Comparison of ENCODE assay signal across 8 cellular contexts in the genomic region with DNA sequence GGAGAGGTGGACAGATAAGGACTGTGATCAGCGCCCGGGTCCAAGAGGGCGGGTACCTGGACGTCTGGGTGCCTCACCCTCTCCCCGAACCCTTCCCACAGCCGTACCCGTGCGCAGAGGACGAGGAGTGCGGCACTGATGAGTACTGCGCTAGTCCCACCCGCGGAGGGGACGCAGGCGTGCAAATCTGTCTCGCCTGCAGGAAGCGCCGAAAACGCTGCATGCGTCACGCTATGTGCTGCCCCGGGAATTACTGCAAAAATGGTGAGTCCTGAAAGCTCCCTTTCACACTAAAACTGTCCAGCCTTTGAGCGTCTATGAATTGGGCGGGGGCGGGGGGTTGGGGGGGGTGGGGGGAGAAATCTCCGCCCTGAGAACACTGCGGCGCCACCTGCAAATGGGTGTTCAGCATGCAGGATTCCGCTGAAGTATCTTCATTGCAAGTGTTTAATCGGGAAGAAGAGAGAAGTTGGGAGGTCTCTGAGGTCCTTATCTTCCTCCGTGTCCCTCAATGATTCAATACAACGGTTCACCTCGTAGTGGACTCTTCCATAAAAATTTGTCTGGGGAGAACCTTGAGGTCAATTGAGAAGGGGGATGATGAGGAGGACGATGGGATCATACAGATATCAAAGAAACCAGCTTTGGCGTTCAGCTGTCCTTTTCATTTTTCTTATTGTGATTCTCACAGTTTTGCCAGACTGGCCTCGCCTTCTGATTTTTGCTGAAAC. TPM values are rescaled to one million over a fixed set of nuclear protein-coding genes. Genes with fewer than 3 reads are reported as not detected.
DNase-seq lines count a peak whose midpoint lies in the region; TF ChIP-seq lines count a peak whose summit lies in the region.

No MANE protein-coding gene starts in this region.

- H3K36me3 Mint-ChIP-seq in activated T-helper 1 cell treated with anti-CD3 and anti-CD28 coated beads, Interleukin-12 subunit alpha, Interleukin-12 subunit beta, Interleukin-2, Interleukin-4 antibody, amounts not matched to agents 30 ng/mL and 10 ng/mL and 1 ng/mL, durations not matched to agents 14 hours and 24 hours and 36 hours (ENCODE audit: low read depth): peaks cover 1% of the 10 kb centered on the region

- WGBS in ectodermal cell, 2 experiments: 19% methylated on average over 33 of the region's 36 CpGs
- WGBS in ovary, 3 donors: 6 to 9% (median 8%) methylated on average over 26 to 36 of the region's 36 CpGs

- H3K9me3 Mint-ChIP-seq in activated T-helper 1 cell treated with anti-CD3 and anti-CD28 coated beads, Interleukin-12 subunit alpha, Interleukin-12 subunit beta, Interleukin-2, Interleukin-4 antibody, amounts not matched to agents 30 ng/mL and 10 ng/mL and 1 ng/mL, durations not matched to agents 14 hours and 24 hours and 36 hours: no peaks in the 10 kb centered on the region

- intact Hi-C loops in A673 (cut with micrococcal nuclease; ENCODE audit: unreplicated experiment): no loop called here
- intact Hi-C loops in ovary (cut with DNase I): no loop called here
- intact Hi-C loops in activated T-helper 1 cell treated with anti-CD3 and anti-CD28 coated beads, Interleukin-12 subunit alpha, Interleukin-12 subunit beta, Interleukin-2, Interleukin-4 antibody, amounts not matched to agents 30 ng/mL and 10 ng/mL and 1 ng/mL, durations not matched to agents 14 hours and 24 hours and 36 hours (cut with micrococcal nuclease): no loop called here

- H3K4me3 Mint-ChIP-seq in activated T-helper 1 cell treated with anti-CD3 and anti-CD28 coated beads, Interleukin-12 subunit alpha, Interleukin-12 subunit beta, Interleukin-2, Interleukin-4 antibody, amounts not matched to agents 30 ng/mL and 10 ng/mL and 1 ng/mL, durations not matched to agents 14 hours and 24 hours and 36 hours: no peak overlapping the region

- H3K4me3 ChIP-seq in A673 (ENCODE audit: low read depth, low read length, poor library complexity, severe bottlenecking): peak overlapping the region; percentile 57
- peak overlapping the region; percentile 64 for H3K4me3 ChIP-seq in ectodermal cell (ENCODE audit: insufficient read depth, low read depth, low read length)
- peak overlapping the region; percentile 37 for H3K4me3 ChIP-seq in mucosa of stomach (ENCODE audit: low read length)
- H3K4me3 ChIP-seq in ovary: no peak overlapping the region

- H3K27me3 Mint-ChIP-seq in activated T-helper 1 cell treated with anti-CD3 and anti-CD28 coated beads, Interleukin-12 subunit alpha, Interleukin-12 subunit beta, Interleukin-2, Interleukin-4 antibody, amounts not matched to agents 30 ng/mL and 10 ng/mL and 1 ng/mL, durations not matched to agents 14 hours and 24 hours and 36 hours (ENCODE audit: insufficient read depth): peaks cover 50% of the 10 kb centered on the region

- H3K36me3 ChIP-seq in A673 (ENCODE audit: insufficient read depth, low read length, poor library complexity, severe bottlenecking) (no peaks in the 10 kb centered on the region), ectodermal cell (ENCODE audit: control insufficient read depth, insufficient read depth, low read length) (no peaks in the 10 kb centered on the region), mucosa of stomach (ENCODE audit: control insufficient read depth, insufficient read depth, low read length) (no peaks in the 10 kb centered on the region), ovary (no peaks in the 10 kb centered on the region)

- DNase-seq in A673 (ENCODE audit: low spot score) (peak; percentile 55), HPDE6-E6E7 (ENCODE audit: extremely low spot score) (peak; percentile 5), ovary (no peak)
- DNase-seq in stimulated activated CD4-positive, alpha-beta T cell treated with anti-CD3 and anti-CD28 coated beads, Interleukin-12 subunit alpha, Interleukin-12 subunit beta, amount 100 ng/mL, for 4 hours: no peak
- no peak for DNase-seq in stimulated activated CD4-positive, alpha-beta T cell treated with anti-CD3 and anti-CD28 coated beads, Interleukin-15, amount 100 ng/mL, for 24 hours
- DNase-seq in activated T-helper 1 cell treated with anti-CD3 and anti-CD28 coated beads, Interleukin-12 subunit alpha, Interleukin-12 subunit beta, Interleukin-2, Interleukin-4 antibody, amounts not matched to agents 30 ng/mL and 10 ng/mL and 1 ng/mL, durations not matched to agents 14 hours and 24 hours and 36 hours (ENCODE audit: low spot score): no peak

- CTCF ChIA-PET in A673 (lab: Charles Lee): no interaction called here

- BruUV-seq in A673 (replicated peaks; lab: Mats Ljungman, UMichigan): no TSS peak

- no peak for TF ChIP-seq EP300 in ovary (IDR thresholded peaks at IDR 0.05)

- no peak overlapping the region for H3K27ac Mint-ChIP-seq in activated T-helper 1 cell treated with anti-CD3 and anti-CD28 coated beads, Interleukin-12 subunit alpha, Interleukin-12 subunit beta, Interleukin-2, Interleukin-4 antibody, amounts not matched to agents 30 ng/mL and 10 ng/mL and 1 ng/mL, durations not matched to agents 14 hours and 24 hours and 36 hours

- TF ChIP-seq POLR2A in ovary (IDR thresholded peaks at IDR 0.05): no peak

- H3K9me3 ChIP-seq in A673 (ENCODE audit: low read depth, low read length, poor library complexity, severe bottlenecking) (no peaks in the 10 kb centered on the region), ectodermal cell (ENCODE audit: control insufficient read depth, low read length) (no peaks in the 10 kb centered on the region), mucosa of stomach (ENCODE audit: control insufficient read depth, low read length) (no peaks in the 10 kb centered on the region), ovary (no peaks in the 10 kb centered on the region)

- H3K4me1 ChIP-seq in A673 (ENCODE audit: insufficient read depth, low read length, poor library complexity, severe bottlenecking) (peaks cover 4% of the 10 kb centered on the region), ectodermal cell (ENCODE audit: control insufficient read depth, insufficient read depth, low read length) (peaks cover 3% of the 10 kb centered on the region), mucosa of stomach (ENCODE audit: control insufficient read depth, insufficient read depth, low read length) (peaks cover 12% of the 10 kb centered on the region), ovary (ENCODE audit: insufficient read depth) (peaks cover 3% of the 10 kb centered on the region)

- TF ChIP-seq CTCF in A673 (conservative IDR thresholded peaks at IDR 0.05; ENCODE audit: low read depth, low read length) (no peak), ovary (IDR thresholded peaks at IDR 0.05) (no peak)

- H3K4me1 Mint-ChIP-seq in activated T-helper 1 cell treated with anti-CD3 and anti-CD28 coated beads, Interleukin-12 subunit alpha, Interleukin-12 subunit beta, Interleukin-2, Interleukin-4 antibody, amounts not matched to agents 30 ng/mL and 10 ng/mL and 1 ng/mL, durations not matched to agents 14 hours and 24 hours and 36 hours (ENCODE audit: low read depth): no peaks in the 10 kb centered on the region

- H3K27me3 ChIP-seq in A673 (replicated peaks; ENCODE audit: insufficient read depth, low read depth, low read length, poor library complexity) (peaks cover 51% of the 10 kb centered on the region), ectodermal cell (ENCODE audit: control insufficient read depth, insufficient read depth, low read length, poor library complexity, severe bottlenecking) (peaks cover 71% of the 10 kb centered on the region), mucosa of stomach (ENCODE audit: control insufficient read depth, insufficient read depth, low read length) (peaks cover 14% of the 10 kb centered on the region), ovary (no peaks in the 10 kb centered on the region)

- no peak overlapping the region for H3K9ac ChIP-seq in mucosa of stomach (ENCODE audit: low read length)

- H3K27ac ChIP-seq in A673 (ENCODE audit: low read depth, low read length, poor library complexity, severe bottlenecking) (no peak overlapping the region), ectodermal cell (ENCODE audit: insufficient read depth, low read depth, low read length, poor library complexity, severe bottlenecking) (no peak overlapping the region), ovary (no peak overlapping the region)

- POLR2A ChIA-PET in A673 (lab: Charles Lee; ENCODE audit: low non-redundant PET): no interaction called here

RNA-seq across cellular contexts. Expression of a gene that starts 0.9 kb away (rescaled TPM):
- total RNA-seq in A673 (2021): 0.28 and 1.3 TPM in 2 replicates
- 34.7 TPM for polyA plus RNA-seq in ectodermal cell (2013, experiment 1 of 4)
- 49.9 TPM for polyA plus RNA-seq in ectodermal cell (2013, experiment 2 of 4)
- 45.6 TPM for polyA plus RNA-seq in ectodermal cell (2013, experiment 3 of 4)
- 61.7 TPM for polyA plus RNA-seq in ectodermal cell (2013, experiment 4 of 4)
- 1 to 10 TPM in 2 of 7 donors, under 1 TPM in 3, not detected in 2; 0.42 to 2.0 (median 0.57) TPM for total RNA-seq in ovary
- 1 to 10 TPM in 1 of 2 donors, under 1 TPM in 1; 0.27 to 4.2 TPM for polyA plus RNA-seq in ovary
- not detected in 2 replicates for total RNA-seq in activated T-helper 1 cell treated with anti-CD3 and anti-CD28 coated beads, Interleukin-12 subunit alpha, Interleukin-12 subunit beta, Interleukin-2, Interleukin-4 antibody, amounts not matched to agents 30 ng/mL and 10 ng/mL and 1 ng/mL, durations not matched to agents 14 hours and 24 hours and 36 hours

Comparison
In these comparisons a context has a peak if more than half of its experiments do, and no peak if none do; other contexts are left out.
1. DNase-seq: peak in A673 (single experiment) and HPDE6-E6E7 (single experiment); none in stimulated activated CD4-positive, alpha-beta T cell treated with anti-CD3 and anti-CD28 coated beads, Interleukin-12 subunit alpha, Interleukin-12 subunit beta, amount 100 ng/mL, for 4 hours (single experiment), stimulated activated CD4-positive, alpha-beta T cell treated with anti-CD3 and anti-CD28 coated beads, Interleukin-15, amount 100 ng/mL, for 24 hours (single experiment), ovary (0 of 5) and activated T-helper 1 cell treated with anti-CD3 and anti-CD28 coated beads, Interleukin-12 subunit alpha, Interleukin-12 subunit beta, Interleukin-2, Interleukin-4 antibody, amounts not matched to agents 30 ng/mL and 10 ng/mL and 1 ng/mL, durations not matched to agents 14 hours and 24 hours and 36 hours (single experiment).